In the genomic region with DNA sequence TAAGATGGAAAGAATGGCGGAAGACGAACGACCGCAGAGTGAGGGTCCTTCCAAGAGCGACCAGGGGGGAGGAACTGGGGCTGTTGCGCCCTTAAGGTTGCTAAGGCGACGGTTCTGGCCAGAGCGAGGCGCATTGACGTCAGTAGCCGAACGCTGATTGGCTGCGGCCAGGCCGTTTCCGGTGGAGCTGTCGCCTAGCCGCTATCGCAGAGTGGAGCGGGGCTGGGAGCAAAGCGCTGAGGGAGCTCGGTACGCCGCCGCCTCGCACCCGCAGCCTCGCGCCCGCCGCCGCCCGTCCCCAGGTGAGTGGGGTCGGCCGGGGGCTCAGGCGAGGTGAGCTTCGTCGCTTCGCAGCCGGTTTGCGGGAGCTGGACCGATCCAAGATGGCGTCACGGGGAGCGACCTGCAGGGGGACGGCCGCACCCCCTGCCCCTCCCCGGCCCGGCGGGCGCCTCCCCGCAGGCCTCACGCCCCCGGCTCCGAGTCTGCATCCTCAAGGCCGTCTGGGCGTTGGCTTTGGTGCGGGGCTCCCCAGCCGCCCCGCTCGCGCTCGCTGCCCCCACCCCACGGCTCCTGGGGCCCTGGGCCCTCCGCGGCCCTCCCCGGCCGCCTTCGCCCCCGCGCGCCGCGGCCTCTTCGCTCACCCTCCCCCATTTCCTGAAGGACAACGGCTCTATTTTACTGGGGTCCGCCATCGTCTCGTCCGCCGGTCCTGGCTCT, we compare ENCODE assay signal across 1 cellular context.
A peak's percentile ranks its signal among the peaks of the same experiment; 100 is the strongest.
TF ChIP-seq lines count a peak whose summit lies in the region.

A gene (plus strand): TSS at position 184 of the 720 bp plus-strand sequence. CDS start 2,970 bp downstream, outside the sequence.

TF ChIP-seq in HepG2, 621 proteins besides CTCF, POLR2A, EP300 and RAD21 (continued from another document and continues in another):
- TF ChIP-seq, protein P1, sequence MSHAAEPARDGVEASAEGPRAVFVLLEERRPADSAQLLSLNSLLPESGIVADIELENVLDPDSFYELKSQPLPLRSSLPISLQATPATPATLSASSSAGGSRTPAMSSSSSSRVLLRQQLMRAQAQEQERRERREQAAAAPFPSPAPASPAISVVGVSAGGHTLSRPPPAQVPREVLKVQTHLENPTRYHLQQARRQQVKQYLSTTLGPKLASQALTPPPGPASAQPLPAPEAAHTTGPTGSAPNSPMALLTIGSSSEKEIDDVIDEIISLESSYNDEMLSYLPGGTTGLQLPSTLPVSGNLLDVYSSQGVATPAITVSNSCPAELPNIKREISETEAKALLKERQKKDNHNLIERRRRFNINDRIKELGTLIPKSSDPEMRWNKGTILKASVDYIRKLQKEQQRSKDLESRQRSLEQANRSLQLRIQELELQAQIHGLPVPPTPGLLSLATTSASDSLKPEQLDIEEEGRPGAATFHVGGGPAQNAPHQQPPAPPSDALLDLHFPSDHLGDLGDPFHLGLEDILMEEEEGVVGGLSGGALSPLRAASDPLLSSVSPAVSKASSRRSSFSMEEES (CRISPR knock-in tag; IDR thresholded peaks at IDR 0.05) = 0 out of 2 replicates have a peak, but pooled peaks have one; percentile 7
- TF ChIP-seq NCOA2 (CRISPR knock-in tag; IDR thresholded peaks at IDR 0.05) (no peak; the same call in none of the 2 replicates), BRD4 (CRISPR knock-in tag; IDR thresholded peaks at IDR 0.05) (peak; percentile 83), ZNF354B (CRISPR knock-in tag; IDR thresholded peaks at IDR 0.05) (no peak), MAZ (IDR thresholded peaks at IDR 0.05; ENCODE audit: borderline replicate concordance, low read depth, low read length) (peak; percentile 21; the same call in 1 of the 2 replicates), MAZ (CRISPR knock-in tag; IDR thresholded peaks at IDR 0.05; ENCODE audit: low read depth) (peak; percentile 34; the same call in 1 of the 2 replicates), NR2C2 (CRISPR knock-in tag; IDR thresholded peaks at IDR 0.05; ENCODE audit: borderline replicate concordance) (no peak), FOXP1 (IDR thresholded peaks at IDR 0.05) (no peak), FOXP1 (CRISPR knock-in tag; IDR thresholded peaks at IDR 0.05) (no peak), ZNF350 (CRISPR knock-in tag; IDR thresholded peaks at IDR 0.05; ENCODE audit: borderline replicate concordance, low read depth) (0 out of 2 replicates have a peak, but pooled peaks have one; percentile 25), ZFP36 (IDR thresholded peaks at IDR 0.05; ENCODE audit: borderline replicate concordance, low read depth, low read length, partially characterized antibody) (no peak), HDAC6 (IDR thresholded peaks at IDR 0.05; ENCODE audit: low read depth, low read length) (no peak), TOPORS (CRISPR knock-in tag; IDR thresholded peaks at IDR 0.05) (no peak; the same call in 1 of the 2 replicates), SKI (IDR thresholded peaks at IDR 0.05; ENCODE audit: partially characterized antibody) (peak; percentile 61), PPARG (CRISPR knock-in tag; conservative IDR thresholded peaks at IDR 0.05) (no peak; the same call in 1 of the 2 replicates), RBFOX2 (IDR thresholded peaks at IDR 0.05; ENCODE audit: low read depth, low read length) (peak; percentile 96), ZFYVE20 (CRISPR knock-in tag; IDR thresholded peaks at IDR 0.05; ENCODE audit: borderline replicate concordance, low read depth) (no peak), SIN3A (IDR thresholded peaks at IDR 0.05; ENCODE audit: borderline replicate concordance, low read depth, low read length) (peak; percentile 91; the same call in 1 of the 2 replicates), ZNF256 (CRISPR knock-in tag; conservative IDR thresholded peaks at IDR 0.05) (no peak; the same call in 1 of the 2 replicates), ZNF550 (CRISPR knock-in tag; IDR thresholded peaks at IDR 0.05; ENCODE audit: borderline replicate concordance) (no peak), ZNF335 (CRISPR knock-in tag; IDR thresholded peaks at IDR 0.05) (no peak), ZNF605 (CRISPR knock-in tag; IDR thresholded peaks at IDR 0.05) (no peak; the same call in 1 of the 2 replicates), CBX5 (CRISPR knock-in tag; IDR thresholded peaks at IDR 0.05; ENCODE audit: borderline replicate concordance) (no peak; the same call in 1 of the 2 replicates), ETV5 (CRISPR knock-in tag; IDR thresholded peaks at IDR 0.05; ENCODE audit: borderline replicate concordance) (peak; percentile 84), FIP1L1 (IDR thresholded peaks at IDR 0.05; ENCODE audit: borderline replicate concordance, insufficient read depth, low read depth, low read length) (0 out of 2 replicates have a peak, but pooled peaks have one; percentile 11), ZNF3 (CRISPR knock-in tag; IDR thresholded peaks at IDR 0.05) (no peak), TBX2 (CRISPR knock-in tag; IDR thresholded peaks at IDR 0.05; ENCODE audit: borderline replicate concordance) (no peak; the same call in 1 of the 2 replicates), ZNF329 (CRISPR knock-in tag; IDR thresholded peaks at IDR 0.05; ENCODE audit: low read depth) (no peak), ZNF460 (CRISPR knock-in tag; IDR thresholded peaks at IDR 0.05; ENCODE audit: borderline replicate concordance) (no peak), NR3C1 (CRISPR knock-in tag; IDR thresholded peaks at IDR 0.05) (no peak), ZNF563 (CRISPR knock-in tag; IDR thresholded peaks at IDR 0.05) (peak; percentile 64; the same call in 1 of the 2 replicates), TAF15 (IDR thresholded peaks at IDR 0.05; ENCODE audit: low read depth, low read length, poor library complexity, severe bottlenecking) (no peak), CCDC6 (CRISPR knock-in tag; IDR thresholded peaks at IDR 0.05) (no peak; the same call in 1 of the 2 replicates), ZNF775 (CRISPR knock-in tag; IDR thresholded peaks at IDR 0.05; ENCODE audit: borderline replicate concordance) (no peak), SRSF1 (optimal IDR thresholded peaks at IDR 0.05; ENCODE audit: low read depth, low read length) (no peak), TCF7L2 (IDR thresholded peaks at IDR 0.05; ENCODE audit: low read depth, low read length) (no peak), ZNF746 (CRISPR knock-in tag; IDR thresholded peaks at IDR 0.05) (no peak), HNRNPK (IDR thresholded peaks at IDR 0.05; ENCODE audit: low read depth, low read length, poor library complexity, severe bottlenecking) (peak; percentile 68), ATF7 (IDR thresholded peaks at IDR 0.05) (no peak), ATF7 (CRISPR knock-in tag; IDR thresholded peaks at IDR 0.05) (no peak), XRCC5 (optimal IDR thresholded peaks at IDR 0.05; ENCODE audit: low read length) (no peak), TEAD2 (CRISPR knock-in tag; IDR thresholded peaks at IDR 0.05) (no peak; the same call in 1 of the 2 replicates), ZNF629 (CRISPR knock-in tag; conservative IDR thresholded peaks at IDR 0.05) (no peak), HNRNPUL1 (IDR thresholded peaks at IDR 0.05; ENCODE audit: low read depth, low read length) (no peak), KDM5B (CRISPR knock-in tag; IDR thresholded peaks at IDR 0.05; ENCODE audit: borderline replicate concordance) (peak; percentile 77; the same call in 1 of the 2 replicates), ZBTB38 (CRISPR knock-in tag; IDR thresholded peaks at IDR 0.05) (peak; percentile 18; the same call in 1 of the 2 replicates), NFE2L2 (IDR thresholded peaks at IDR 0.05; ENCODE audit: low read length) (no peak), PHF20 (CRISPR knock-in tag; IDR thresholded peaks at IDR 0.05) (peak; percentile 62), ZSCAN21 (CRISPR knock-in tag; IDR thresholded peaks at IDR 0.05; ENCODE audit: borderline replicate concordance) (peak; percentile 69; the same call in 1 of the 2 replicates)
- TF ChIP-seq, protein P2, sequence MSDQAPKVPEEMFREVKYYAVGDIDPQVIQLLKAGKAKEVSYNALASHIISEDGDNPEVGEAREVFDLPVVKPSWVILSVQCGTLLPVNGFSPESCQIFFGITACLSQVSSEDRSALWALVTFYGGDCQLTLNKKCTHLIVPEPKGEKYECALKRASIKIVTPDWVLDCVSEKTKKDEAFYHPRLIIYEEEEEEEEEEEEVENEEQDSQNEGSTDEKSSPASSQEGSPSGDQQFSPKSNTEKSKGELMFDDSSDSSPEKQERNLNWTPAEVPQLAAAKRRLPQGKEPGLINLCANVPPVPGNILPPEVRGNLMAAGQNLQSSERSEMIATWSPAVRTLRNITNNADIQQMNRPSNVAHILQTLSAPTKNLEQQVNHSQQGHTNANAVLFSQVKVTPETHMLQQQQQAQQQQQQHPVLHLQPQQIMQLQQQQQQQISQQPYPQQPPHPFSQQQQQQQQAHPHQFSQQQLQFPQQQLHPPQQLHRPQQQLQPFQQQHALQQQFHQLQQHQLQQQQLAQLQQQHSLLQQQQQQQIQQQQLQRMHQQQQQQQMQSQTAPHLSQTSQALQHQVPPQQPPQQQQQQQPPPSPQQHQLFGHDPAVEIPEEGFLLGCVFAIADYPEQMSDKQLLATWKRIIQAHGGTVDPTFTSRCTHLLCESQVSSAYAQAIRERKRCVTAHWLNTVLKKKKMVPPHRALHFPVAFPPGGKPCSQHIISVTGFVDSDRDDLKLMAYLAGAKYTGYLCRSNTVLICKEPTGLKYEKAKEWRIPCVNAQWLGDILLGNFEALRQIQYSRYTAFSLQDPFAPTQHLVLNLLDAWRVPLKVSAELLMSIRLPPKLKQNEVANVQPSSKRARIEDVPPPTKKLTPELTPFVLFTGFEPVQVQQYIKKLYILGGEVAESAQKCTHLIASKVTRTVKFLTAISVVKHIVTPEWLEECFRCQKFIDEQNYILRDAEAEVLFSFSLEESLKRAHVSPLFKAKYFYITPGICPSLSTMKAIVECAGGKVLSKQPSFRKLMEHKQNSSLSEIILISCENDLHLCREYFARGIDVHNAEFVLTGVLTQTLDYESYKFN (CRISPR knock-in tag; conservative IDR thresholded peaks at IDR 0.05) = no peak
- TF ChIP-seq, protein P3, sequence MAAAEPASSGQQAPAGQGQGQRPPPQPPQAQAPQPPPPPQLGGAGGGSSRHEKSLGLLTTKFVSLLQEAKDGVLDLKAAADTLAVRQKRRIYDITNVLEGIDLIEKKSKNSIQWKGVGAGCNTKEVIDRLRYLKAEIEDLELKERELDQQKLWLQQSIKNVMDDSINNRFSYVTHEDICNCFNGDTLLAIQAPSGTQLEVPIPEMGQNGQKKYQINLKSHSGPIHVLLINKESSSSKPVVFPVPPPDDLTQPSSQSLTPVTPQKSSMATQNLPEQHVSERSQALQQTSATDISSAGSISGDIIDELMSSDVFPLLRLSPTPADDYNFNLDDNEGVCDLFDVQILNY (CRISPR knock-in tag; conservative IDR thresholded peaks at IDR 0.05) = no peak; the same call in 1 of the 2 replicates
- TF ChIP-seq, protein P4, sequence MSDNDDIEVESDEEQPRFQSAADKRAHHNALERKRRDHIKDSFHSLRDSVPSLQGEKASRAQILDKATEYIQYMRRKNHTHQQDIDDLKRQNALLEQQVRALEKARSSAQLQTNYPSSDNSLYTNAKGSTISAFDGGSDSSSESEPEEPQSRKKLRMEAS (IDR thresholded peaks at IDR 0.05) = no peak
- TF ChIP-seq, protein P5, sequence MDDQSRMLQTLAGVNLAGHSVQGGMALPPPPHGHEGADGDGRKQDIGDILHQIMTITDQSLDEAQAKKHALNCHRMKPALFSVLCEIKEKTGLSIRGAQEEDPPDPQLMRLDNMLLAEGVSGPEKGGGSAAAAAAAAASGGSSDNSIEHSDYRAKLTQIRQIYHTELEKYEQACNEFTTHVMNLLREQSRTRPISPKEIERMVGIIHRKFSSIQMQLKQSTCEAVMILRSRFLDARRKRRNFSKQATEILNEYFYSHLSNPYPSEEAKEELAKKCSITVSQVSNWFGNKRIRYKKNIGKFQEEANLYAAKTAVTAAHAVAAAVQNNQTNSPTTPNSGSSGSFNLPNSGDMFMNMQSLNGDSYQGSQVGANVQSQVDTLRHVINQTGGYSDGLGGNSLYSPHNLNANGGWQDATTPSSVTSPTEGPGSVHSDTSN (CRISPR knock-in tag; IDR thresholded peaks at IDR 0.05; ENCODE audit: borderline replicate concordance) = no peak
- TF ChIP-seq, protein P6, sequence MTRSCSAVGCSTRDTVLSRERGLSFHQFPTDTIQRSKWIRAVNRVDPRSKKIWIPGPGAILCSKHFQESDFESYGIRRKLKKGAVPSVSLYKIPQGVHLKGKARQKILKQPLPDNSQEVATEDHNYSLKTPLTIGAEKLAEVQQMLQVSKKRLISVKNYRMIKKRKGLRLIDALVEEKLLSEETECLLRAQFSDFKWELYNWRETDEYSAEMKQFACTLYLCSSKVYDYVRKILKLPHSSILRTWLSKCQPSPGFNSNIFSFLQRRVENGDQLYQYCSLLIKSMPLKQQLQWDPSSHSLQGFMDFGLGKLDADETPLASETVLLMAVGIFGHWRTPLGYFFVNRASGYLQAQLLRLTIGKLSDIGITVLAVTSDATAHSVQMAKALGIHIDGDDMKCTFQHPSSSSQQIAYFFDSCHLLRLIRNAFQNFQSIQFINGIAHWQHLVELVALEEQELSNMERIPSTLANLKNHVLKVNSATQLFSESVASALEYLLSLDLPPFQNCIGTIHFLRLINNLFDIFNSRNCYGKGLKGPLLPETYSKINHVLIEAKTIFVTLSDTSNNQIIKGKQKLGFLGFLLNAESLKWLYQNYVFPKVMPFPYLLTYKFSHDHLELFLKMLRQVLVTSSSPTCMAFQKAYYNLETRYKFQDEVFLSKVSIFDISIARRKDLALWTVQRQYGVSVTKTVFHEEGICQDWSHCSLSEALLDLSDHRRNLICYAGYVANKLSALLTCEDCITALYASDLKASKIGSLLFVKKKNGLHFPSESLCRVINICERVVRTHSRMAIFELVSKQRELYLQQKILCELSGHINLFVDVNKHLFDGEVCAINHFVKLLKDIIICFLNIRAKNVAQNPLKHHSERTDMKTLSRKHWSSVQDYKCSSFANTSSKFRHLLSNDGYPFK (CRISPR knock-in tag; IDR thresholded peaks at IDR 0.05; ENCODE audit: borderline replicate concordance) = peak; percentile 78; the same call in 1 of the 2 replicates
- TF ChIP-seq, protein P7, sequence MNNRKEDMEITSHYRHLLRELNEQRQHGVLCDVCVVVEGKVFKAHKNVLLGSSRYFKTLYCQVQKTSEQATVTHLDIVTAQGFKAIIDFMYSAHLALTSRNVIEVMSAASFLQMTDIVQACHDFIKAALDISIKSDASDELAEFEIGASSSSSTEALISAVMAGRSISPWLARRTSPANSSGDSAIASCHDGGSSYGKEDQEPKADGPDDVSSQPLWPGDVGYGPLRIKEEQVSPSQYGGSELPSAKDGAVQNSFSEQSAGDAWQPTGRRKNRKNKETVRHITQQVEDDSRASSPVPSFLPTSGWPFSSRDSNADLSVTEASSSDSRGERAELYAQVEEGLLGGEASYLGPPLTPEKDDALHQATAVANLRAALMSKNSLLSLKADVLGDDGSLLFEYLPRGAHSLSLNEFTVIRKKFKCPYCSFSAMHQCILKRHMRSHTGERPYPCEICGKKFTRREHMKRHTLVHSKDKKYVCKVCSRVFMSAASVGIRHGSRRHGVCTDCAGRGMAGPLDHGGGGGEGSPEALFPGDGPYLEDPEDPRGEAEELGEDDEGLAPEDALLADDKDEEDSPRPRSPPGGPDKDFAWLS (CRISPR knock-in tag; IDR thresholded peaks at IDR 0.05; ENCODE audit: borderline replicate concordance) = no peak
- TF ChIP-seq, protein P8, sequence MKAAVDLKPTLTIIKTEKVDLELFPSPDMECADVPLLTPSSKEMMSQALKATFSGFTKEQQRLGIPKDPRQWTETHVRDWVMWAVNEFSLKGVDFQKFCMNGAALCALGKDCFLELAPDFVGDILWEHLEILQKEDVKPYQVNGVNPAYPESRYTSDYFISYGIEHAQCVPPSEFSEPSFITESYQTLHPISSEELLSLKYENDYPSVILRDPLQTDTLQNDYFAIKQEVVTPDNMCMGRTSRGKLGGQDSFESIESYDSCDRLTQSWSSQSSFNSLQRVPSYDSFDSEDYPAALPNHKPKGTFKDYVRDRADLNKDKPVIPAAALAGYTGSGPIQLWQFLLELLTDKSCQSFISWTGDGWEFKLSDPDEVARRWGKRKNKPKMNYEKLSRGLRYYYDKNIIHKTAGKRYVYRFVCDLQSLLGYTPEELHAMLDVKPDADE (CRISPR knock-in tag; IDR thresholded peaks at IDR 0.05) = no peak; the same call in 1 of the 2 replicates
